In the genomic region with DNA sequence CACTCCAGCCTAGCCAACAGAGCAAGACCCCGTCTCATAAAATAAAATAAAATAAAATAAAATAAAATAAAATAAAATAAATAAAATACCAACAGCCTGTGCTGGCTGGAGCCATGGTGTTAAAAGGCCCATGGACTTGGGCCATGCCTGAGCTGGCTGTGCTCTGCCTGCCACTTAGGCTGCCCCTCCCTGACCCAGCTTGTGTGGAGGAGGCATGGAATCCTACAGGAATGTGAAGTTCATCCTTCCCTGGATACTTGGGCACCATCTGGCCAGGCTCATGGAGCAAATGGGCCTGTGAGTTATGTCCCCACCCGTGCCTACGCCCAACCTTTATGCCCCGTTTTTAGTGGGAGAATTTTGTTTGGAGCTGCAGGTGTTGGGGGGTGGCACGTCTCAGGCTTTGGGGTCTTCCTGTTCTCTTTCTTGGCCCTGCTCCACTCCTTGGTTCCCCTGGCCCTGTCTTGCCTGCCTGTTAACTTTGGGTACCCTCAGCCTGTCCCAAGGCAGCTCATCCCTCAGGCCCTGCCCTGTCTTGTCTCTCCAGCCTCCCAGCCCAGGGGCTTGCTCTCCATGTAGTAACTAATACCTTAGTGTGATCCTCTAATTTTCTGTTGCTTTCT, we compare ENCODE assay signal across 1 cellular context.
TF ChIP-seq lines count a peak whose summit lies in the region.

No MANE protein-coding gene starts in this region.

TF ChIP-seq in H1, 55 proteins besides CTCF, POLR2A, EP300 and RAD21:
- TF ChIP-seq POU5F1 (IDR thresholded peaks at IDR 0.05; ENCODE audit: low read depth, low read length): no peak
- TF ChIP-seq YY1 (IDR thresholded peaks at IDR 0.05; ENCODE audit: low read depth, low read length): no peak
- TF ChIP-seq BRCA1 (IDR thresholded peaks at IDR 0.05; ENCODE audit: low read depth, low read length): no peak
- no peak for TF ChIP-seq NANOG (IDR thresholded peaks at IDR 0.05; ENCODE audit: insufficient read depth, low read depth, low read length, poor library complexity, severe bottlenecking)
- TF ChIP-seq CREB1 (IDR thresholded peaks at IDR 0.05): no peak
- TF ChIP-seq SP2 (IDR thresholded peaks at IDR 0.05; ENCODE audit: low read length): no peak
- no peak for TF ChIP-seq RFX5 (IDR thresholded peaks at IDR 0.05; ENCODE audit: borderline replicate concordance, low read depth, low read length)
- no peak for TF ChIP-seq KDM4A (IDR thresholded peaks at IDR 0.05; ENCODE audit: low read depth, low read length, severe bottlenecking)
- no peak for TF ChIP-seq SIRT6 (IDR thresholded peaks at IDR 0.05; ENCODE audit: low read length)
- TF ChIP-seq RBBP5 (IDR thresholded peaks at IDR 0.05; ENCODE audit: borderline replicate concordance, low read depth, low read length): no peak
- TF ChIP-seq, protein P1, sequence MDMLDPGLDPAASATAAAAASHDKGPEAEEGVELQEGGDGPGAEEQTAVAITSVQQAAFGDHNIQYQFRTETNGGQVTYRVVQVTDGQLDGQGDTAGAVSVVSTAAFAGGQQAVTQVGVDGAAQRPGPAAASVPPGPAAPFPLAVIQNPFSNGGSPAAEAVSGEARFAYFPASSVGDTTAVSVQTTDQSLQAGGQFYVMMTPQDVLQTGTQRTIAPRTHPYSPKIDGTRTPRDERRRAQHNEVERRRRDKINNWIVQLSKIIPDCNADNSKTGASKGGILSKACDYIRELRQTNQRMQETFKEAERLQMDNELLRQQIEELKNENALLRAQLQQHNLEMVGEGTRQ (IDR thresholded peaks at IDR 0.05; ENCODE audit: low read length): no peak
- TF ChIP-seq RNF2 (IDR thresholded peaks at IDR 0.05; ENCODE audit: borderline replicate concordance, low read depth, low read length, missing control alignments, poor library complexity, severe bottlenecking): no peak
- TF ChIP-seq FOSL1 (IDR thresholded peaks at IDR 0.05; ENCODE audit: insufficient read depth, low read depth, low read length): no peak
- TF ChIP-seq CHD2 (IDR thresholded peaks at IDR 0.05; ENCODE audit: low read length): no peak
- no peak for TF ChIP-seq ZNF274 (IDR thresholded peaks at IDR 0.05; ENCODE audit: borderline replicate concordance, extremely low read depth, low read length)
- TF ChIP-seq SRF (IDR thresholded peaks at IDR 0.05; ENCODE audit: low read depth, low read length): no peak
- TF ChIP-seq RXRA (IDR thresholded peaks at IDR 0.05; ENCODE audit: insufficient read depth, low read depth, low read length): no peak
